In the genomic region with DNA sequence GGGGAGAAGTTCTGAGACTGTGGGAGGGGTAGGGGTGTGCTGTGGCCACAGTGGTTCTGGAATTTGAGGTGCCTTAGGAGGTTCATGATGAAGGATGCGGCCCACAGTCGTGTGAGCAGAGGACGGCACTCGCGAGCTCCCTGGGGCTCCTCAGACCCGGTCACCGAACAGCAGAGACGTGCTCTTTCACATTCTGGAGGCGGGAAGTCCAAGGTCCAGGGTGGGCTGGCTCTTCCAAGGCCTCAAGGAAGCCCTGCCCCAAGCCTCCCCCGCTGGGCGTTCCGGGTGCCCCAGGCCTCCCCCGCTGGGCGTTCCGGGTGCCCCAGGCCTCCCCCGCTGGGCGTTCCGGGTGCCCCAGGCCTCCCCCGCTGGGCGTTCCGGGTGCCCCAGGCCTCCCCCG, we compare ENCODE assay signal across 1 cellular context. TPM values are rescaled to one million over a fixed set of nuclear protein-coding genes. Genes with fewer than 3 reads are reported as not detected.
"Had no signal": no experiment of that assay in that cellular context is flagged by ENCODE, and none has a peak within 500 bp of the region (broad histone marks: within the 10 kb centered on the region; RNA-seq: fewer than 3 reads in every experiment).

No MANE protein-coding gene starts in this region.

RNA-seq across cellular contexts. Expression of gene BRSK2, which starts 33.7 kb away (rescaled TPM):
- polyA plus RNA-seq: liver had no signal
